ENCODE assay signal across 8 cellular contexts in genomic region chr3:12841085-12841969, GRCh38. TPM values are rescaled to one million over a fixed set of nuclear protein-coding genes. Genes with fewer than 3 reads are reported as not detected.
DNase-seq lines count a peak whose midpoint lies in the region; ATAC-seq and TF ChIP-seq lines count a peak whose summit lies in the region.

RPL32 (minus strand) TSS chr3:12841565; CDS start chr3:12840237, 1,328 bp downstream.

- peak within 1 kb of the TSS; percentile 85 to 89 for H3K4me3 ChIP-seq in CD4-positive, alpha-beta memory T cell (ENCODE audit: low read length in 2 of 2)
- H3K4me3 ChIP-seq in lower leg skin (ENCODE audit: low read depth, poor library complexity, severe bottlenecking) = peak within 1 kb of the TSS; percentile 91

- TF ChIP-seq CTCF in lower leg skin (IDR thresholded peaks at IDR 0.05) = peak in 1 of 3 donors; percentile 64

- WGBS in lower leg skin, 2 donors = 0% methylated on average over 42 to 47 of the region's 48 CpGs

- no peaks in the 10 kb centered on the region for H3K9me3 ChIP-seq in CD4-positive, alpha-beta memory T cell (ENCODE audit: control insufficient read depth in 1 of 2, low read length in 2 of 2)

- CTCF ChIA-PET in CD4-positive, alpha-beta memory T cell (lab: Charles Lee; ENCODE audit: partially characterized antibody) = interaction anchor here (0.6 to 5.1 kb wide), 26 partner anchors 9 to 638 kb away, joined by 3 to 47 read pairs (median 5); partner anchors contain the start of genes CAND2 and HDAC11
- CTCF ChIA-PET in activated CD4-positive, alpha-beta memory T cell treated with anti-CD3 and anti-CD28 coated beads for 36 hours (lab: Charles Lee) = interaction anchor here (0.7 to 3.6 kb wide), 28 partner anchors 8 to 706 kb away, joined by 3 to 42 read pairs (median 4); partner anchors contain the start of genes RAF1 and TSEN2

- H3K4me3 Mint-ChIP-seq in CD4-positive, alpha-beta memory T cell = peak within 1 kb of the TSS; percentile 95 to 99 (median 98)
- peak within 1 kb of the TSS; percentile 93 for H3K4me3 Mint-ChIP-seq in activated CD4-positive, alpha-beta memory T cell treated with anti-CD3 and anti-CD28 coated beads for 36 hours

- ATAC-seq in GM19452 (IDR thresholded peaks at IDR 0.05; ENCODE audit: unreplicated experiment) = peak; percentile 86

- H3K36me3 ChIP-seq in CD4-positive, alpha-beta memory T cell (ENCODE audit: insufficient read depth, low read length) = peaks cover 34% of the 10 kb centered on the region

- TF ChIP-seq POLR2A in lower leg skin (IDR thresholded peaks at IDR 0.05) = peak in 1 of 2 donors; percentile 63

- no peaks in the 10 kb centered on the region for H3K9me3 Mint-ChIP-seq in CD4-positive, alpha-beta memory T cell
- H3K9me3 Mint-ChIP-seq in activated CD4-positive, alpha-beta memory T cell treated with anti-CD3 and anti-CD28 coated beads for 36 hours = no peaks in the 10 kb centered on the region

- POLR2A ChIA-PET in CD4-positive, alpha-beta memory T cell (lab: Charles Lee; ENCODE audit: partially characterized antibody) = interaction anchor here (0.6 to 3.5 kb wide), 30 partner anchors 10 to 1949 kb away, joined by 3 to 44 read pairs (median 4); partner anchors contain the start of genes CAND2, CCDC174, CHCHD4 and HDAC11
- POLR2A ChIA-PET in activated CD4-positive, alpha-beta memory T cell treated with anti-CD3 and anti-CD28 coated beads for 36 hours (lab: Charles Lee) = interaction anchor here (0.7 to 2.5 kb wide), 8 partner anchors 8 to 242 kb away, joined by 3 to 13 read pairs (median 3); partner anchors contain the start of genes CAND2 and RAF1

- DNase-seq in CD4-positive, alpha-beta memory T cell = peak; percentile 90 to 92 (median 91)
- DNase-seq in HK-2 (ENCODE audit: unreplicated experiment) (peak; percentile 68), NCI-H82 treated with DMSO at 0.1 percent for 48 hours (lab: John Stamatoyannopoulos, UW; ENCODE audit: unreplicated experiment) (peak; percentile 91), ecto neural progenitor cell (ENCODE audit: low spot score) (peak; percentile 88), lower leg skin (ENCODE audit: low spot score in 2 of 2) (peak; percentile 84 to 97)
- peak; percentile 89 for DNase-seq in activated CD4-positive, alpha-beta memory T cell treated with anti-CD3 and anti-CD28 coated beads for 36 hours
- DNase-seq in stimulated activated CD4-positive, alpha-beta T cell treated with anti-CD3 and anti-CD28 coated beads, Interleukin-4, amount 100 ng/mL, for 48 hours (ENCODE audit: low read depth in 2 of 2) = peak; percentile 71 to 74

- H3K27ac ChIP-seq in CD4-positive, alpha-beta memory T cell (ENCODE audit: low read depth, low read length) = peak within 1 kb of the TSS; percentile 92

- no peaks in the 10 kb centered on the region for H3K27me3 ChIP-seq in CD4-positive, alpha-beta memory T cell (ENCODE audit: insufficient read depth, low read length)

- peaks cover 28 to 56% (median 40%) of the 10 kb centered on the region in 4 donors for H3K4me1 Mint-ChIP-seq in CD4-positive, alpha-beta memory T cell
- peaks cover 41% of the 10 kb centered on the region for H3K4me1 Mint-ChIP-seq in activated CD4-positive, alpha-beta memory T cell treated with anti-CD3 and anti-CD28 coated beads for 36 hours (ENCODE audit: low read depth)

- intact Hi-C loops in CD4-positive, alpha-beta memory T cell (cut with micrococcal nuclease) = loop anchor here (1.0 to 10.0 kb wide), 7 partner anchors 31 to 1337 kb away; partner anchors contain the start of genes LSM3, MKRN2, TSEN2 and XPC
- intact Hi-C loops in activated CD4-positive, alpha-beta memory T cell treated with anti-CD3 and anti-CD28 coated beads for 36 hours (cut with micrococcal nuclease) = loop anchor here (1.0 to 2.0 kb wide), 5 partner anchors 27 to 285 kb away; partner anchors contain the start of genes MKRN2 and RAF1
- intact Hi-C loops in lower leg skin (cut with DNase I; ENCODE audit: low total_unique reads) = no loop called here

- H3K27me3 Mint-ChIP-seq in CD4-positive, alpha-beta memory T cell = no peaks in the 10 kb centered on the region
- no peaks in the 10 kb centered on the region for H3K27me3 Mint-ChIP-seq in activated CD4-positive, alpha-beta memory T cell treated with anti-CD3 and anti-CD28 coated beads for 36 hours

- peak within 1 kb of the TSS; percentile 99 to 100 (median 100) for H3K27ac Mint-ChIP-seq in CD4-positive, alpha-beta memory T cell
- H3K27ac Mint-ChIP-seq in activated CD4-positive, alpha-beta memory T cell treated with anti-CD3 and anti-CD28 coated beads for 36 hours = peak within 1 kb of the TSS; percentile 98

- peaks cover 40% of the 10 kb centered on the region for H3K4me1 ChIP-seq in CD4-positive, alpha-beta memory T cell (ENCODE audit: insufficient read depth, low read length)

- H3K36me3 Mint-ChIP-seq in CD4-positive, alpha-beta memory T cell = peaks cover 38 to 54% of the 10 kb centered on the region in 2 donors
- peaks cover 49% of the 10 kb centered on the region for H3K36me3 Mint-ChIP-seq in activated CD4-positive, alpha-beta memory T cell treated with anti-CD3 and anti-CD28 coated beads for 36 hours

RNA-seq across cellular contexts. Expression of gene RPL32, which starts in this region (rescaled TPM):
- total RNA-seq in CD4-positive, alpha-beta memory T cell = 1,000 to 10,000 TPM; 3,446 to 3,480 TPM
- 1,000 to 10,000 TPM; 2,040 to 3,234 TPM for polyA plus RNA-seq in CD4-positive, alpha-beta memory T cell
- total RNA-seq in activated CD4-positive, alpha-beta memory T cell treated with anti-CD3 and anti-CD28 coated beads for 36 hours = 1,000 to 10,000 TPM; 2,505 to 2,560 TPM
- 1,000 to 10,000 TPM; 1,042 to 3,119 (median 2,671) TPM for total RNA-seq in lower leg skin

Comparison
In these comparisons a context has a peak if more than half of its experiments do, and no peak if none do; other contexts are left out.
1. Peak in every context shown above with its lines: DNase-seq, ATAC-seq, H3K4me3 ChIP-seq and H3K27ac ChIP-seq.